18 cellular contexts compared by ENCODE assay signal in genomic region chr21:38814126-38815059, GRCh38. TPM values are rescaled to one million over a fixed set of nuclear protein-coding genes. Genes with fewer than 3 reads are reported as not detected.
DNase-seq lines count a peak whose midpoint lies in the region; ATAC-seq and TF ChIP-seq lines count a peak whose summit lies in the region.
"Had no signal": no experiment of that assay in that cellular context is flagged by ENCODE, and none has a peak within 500 bp of the region (broad histone marks: within the 10 kb centered on the region; RNA-seq: fewer than 3 reads in every experiment).

No MANE protein-coding gene starts in this region.

- peaks cover 46% of the 10 kb centered on the region for H3K36me3 Mint-ChIP-seq in neural progenitor cell

- H4K20me1 ChIP-seq in PC-3 (ENCODE audit: low read length) (peaks cover 30% of the 10 kb centered on the region), neural progenitor cell (ENCODE audit: low read depth) (peaks cover 13% of the 10 kb centered on the region)

- H3F3A ChIP-seq in PC-3 (ENCODE audit: low read length, unreplicated experiment), result peaks cover 28% of the 10 kb centered on the region
- no peaks in the 10 kb centered on the region for H3F3A ChIP-seq in neural progenitor cell (ENCODE audit: low read depth)

- CTCF ChIA-PET in AG04450 (lab: Charles Lee) (no interaction called here), PC-3 (lab: Charles Lee) (no interaction called here)

- H3K4me3 Mint-ChIP-seq in neural progenitor cell, result no peak overlapping the region
- H3K4me3 Mint-ChIP-seq: activated CD4-positive, alpha-beta memory T cell treated with anti-CD3 and anti-CD28 coated beads, Interleukin-2, amount 10 ng/mL, durations not matched to agents 7 days and 5 days; natural killer cell treated with Interleukin-12 subunit alpha and Interleukin-12 subunit beta and Interleukin-15 and Interleukin-18, amount 100 ng/mL, for 72 hours had no signal

- H3K4me3 ChIP-seq in AG04450 (ENCODE audit: low read depth, low read length), result no peak overlapping the region
- no peak overlapping the region for H3K4me3 ChIP-seq in PC-3 (ENCODE audit: low read length)
- no peak overlapping the region for H3K4me3 ChIP-seq in esophagus squamous epithelium
- no peak overlapping the region for H3K4me3 ChIP-seq in neural progenitor cell

- POLR2A ChIA-PET in AG04450 (lab: Yijun Ruan, JAX), result interaction anchor here (0.5 to 0.9 kb wide), 2 partner anchors 59 to 300 kb away, joined by 3 to 4 read pairs; no protein-coding TSS in a partner anchor
- POLR2A ChIA-PET in PC-3 (lab: Charles Lee; ENCODE audit: unreplicated experiment), result no interaction called here

- no peaks in the 10 kb centered on the region for H3K9me3 Mint-ChIP-seq in neural progenitor cell
- H3K9me3 Mint-ChIP-seq: activated CD4-positive, alpha-beta memory T cell treated with anti-CD3 and anti-CD28 coated beads, Interleukin-2, amount 10 ng/mL, durations not matched to agents 7 days and 5 days; natural killer cell treated with Interleukin-12 subunit alpha and Interleukin-12 subunit beta and Interleukin-15 and Interleukin-18, amount 100 ng/mL, for 72 hours had no signal

- TF ChIP-seq CTCF in AG04450 (IDR thresholded peaks at IDR 0.05; ENCODE audit: low read depth, low read length), result no peak
- TF ChIP-seq CTCF in PC-3 (conservative IDR thresholded peaks at IDR 0.05; ENCODE audit: low read depth, low read length), result no peak
- no peak for TF ChIP-seq CTCF in esophagus squamous epithelium (IDR thresholded peaks at IDR 0.05)
- no peak for TF ChIP-seq CTCF in neural progenitor cell (IDR thresholded peaks at IDR 0.05)

- no peaks in the 10 kb centered on the region for H3K9me2 ChIP-seq in PC-3 (replicated peaks; ENCODE audit: low read length)

- H3K9me3 ChIP-seq in AG04450 (ENCODE audit: control insufficient read depth, insufficient read depth, low read length), result no peaks in the 10 kb centered on the region
- no peaks in the 10 kb centered on the region for H3K9me3 ChIP-seq in PC-3 (ENCODE audit: low read length)
- no peaks in the 10 kb centered on the region for H3K9me3 ChIP-seq in esophagus squamous epithelium
- H3K9me3 ChIP-seq in neural progenitor cell (ENCODE audit: low read depth), result no peaks in the 10 kb centered on the region

- H3K27me3 Mint-ChIP-seq in neural progenitor cell (ENCODE audit: insufficient read depth, low read depth), result no peaks in the 10 kb centered on the region
- H3K27me3 Mint-ChIP-seq: activated CD4-positive, alpha-beta memory T cell treated with anti-CD3 and anti-CD28 coated beads, Interleukin-2, amount 10 ng/mL, durations not matched to agents 7 days and 5 days; natural killer cell treated with Interleukin-12 subunit alpha and Interleukin-12 subunit beta and Interleukin-15 and Interleukin-18, amount 100 ng/mL, for 72 hours had no signal

- H3K27ac ChIP-seq in AG04450 (ENCODE audit: low read depth, low read length) (peak overlapping the region; percentile 34), PC-3 (ENCODE audit: low read length) (peak overlapping the region; percentile 65), esophagus squamous epithelium (peak overlapping the region; percentile 23 to 100 (median 70)), neural progenitor cell (no peak overlapping the region)

- H2AFZ ChIP-seq in PC-3 (ENCODE audit: low read length) (no peak overlapping the region), neural progenitor cell (replicated peaks) (no peak overlapping the region)

- H3K27me3 ChIP-seq in AG04450 (ENCODE audit: control insufficient read depth, insufficient read depth, low read length) (no peaks in the 10 kb centered on the region), PC-3 (ENCODE audit: low read length) (no peaks in the 10 kb centered on the region), esophagus squamous epithelium (no peaks in the 10 kb centered on the region), neural progenitor cell (no peaks in the 10 kb centered on the region)

- H3K36me3 ChIP-seq in PC-3 (ENCODE audit: low read depth, low read length) (peaks cover 80% of the 10 kb centered on the region), esophagus squamous epithelium (peaks cover 34 to 91% (median 49%) of the 10 kb centered on the region in 3 donors), neural progenitor cell (peaks cover 15% of the 10 kb centered on the region)

- peaks cover 7% of the 10 kb centered on the region for H3K4me1 Mint-ChIP-seq in neural progenitor cell
- H3K4me1 Mint-ChIP-seq: activated CD4-positive, alpha-beta memory T cell treated with anti-CD3 and anti-CD28 coated beads, Interleukin-2, amount 10 ng/mL, durations not matched to agents 7 days and 5 days had no signal

- TF ChIP-seq POLR2A in esophagus squamous epithelium (IDR thresholded peaks at IDR 0.05), result no peak

- H3K4me2 ChIP-seq in PC-3 (ENCODE audit: low read length), result peak overlapping the region; percentile 10; the same call in 1 of the 2 replicates
- H3K4me2 ChIP-seq in neural progenitor cell, result no peak overlapping the region

- intact Hi-C loops in PC-3 (cut with micrococcal nuclease), result no loop called here
- intact Hi-C loops in esophagus squamous epithelium (cut with DNase I), result no loop called here

- H3K9ac ChIP-seq in PC-3 (ENCODE audit: low read length) (no peak overlapping the region), neural progenitor cell (no peak overlapping the region)

- BruUV-seq in PC-3 (replicated peaks; lab: Mats Ljungman, UMichigan), result TSS peak; percentile 42

- no peak for ATAC-seq in PC-3
- no peak for ATAC-seq in HG03045 (IDR thresholded peaks at IDR 0.05; ENCODE audit: unreplicated experiment)
- ATAC-seq: natural killer cell treated with Interleukin-12 subunit alpha and Interleukin-12 subunit beta and Interleukin-15 and Interleukin-18, amount 100 ng/mL, for 72 hours had no signal

- peaks cover 86% of the 10 kb centered on the region for H3K4me1 ChIP-seq in PC-3 (ENCODE audit: insufficient read depth, low read length)
- peaks cover 10 to 95% (median 51%) of the 10 kb centered on the region in 3 donors for H3K4me1 ChIP-seq in esophagus squamous epithelium
- peaks cover 16% of the 10 kb centered on the region for H3K4me1 ChIP-seq in neural progenitor cell

- DNase-seq in AG04450 (ENCODE audit: low read depth, low spot score) (no peak), PC-3 (no peak), esophagus squamous epithelium (lab: John Stamatoyannopoulos, UW) (no peak), neural progenitor cell (ENCODE audit: low spot score) (peak; percentile 55), COR-L47 (lab: John Stamatoyannopoulos, UW) (no peak), NCI-H2081 (lab: John Stamatoyannopoulos, UW) (no peak), NCI-H1694 treated with DMSO at 0.1 percent for 48 hours (lab: John Stamatoyannopoulos, UW) (no peak)
- DNase-seq: activated CD4-positive, alpha-beta memory T cell treated with anti-CD3 and anti-CD28 coated beads, Interleukin-2, amount 10 ng/mL, durations not matched to agents 7 days and 5 days; activated gamma-delta T cell; DMS153; effector memory CD4-positive, alpha-beta T cell; Karpas-422; NCI-H146; NCI-H748 treated with DMSO at 0.1 percent for 48 hours; SHP77 treated with DMSO at 0.1 percent for 48 hours had no signal

- H3K27ac Mint-ChIP-seq in neural progenitor cell, result no peak overlapping the region
- H3K27ac Mint-ChIP-seq: activated CD4-positive, alpha-beta memory T cell treated with anti-CD3 and anti-CD28 coated beads, Interleukin-2, amount 10 ng/mL, durations not matched to agents 7 days and 5 days; brain; natural killer cell treated with Interleukin-12 subunit alpha and Interleukin-12 subunit beta and Interleukin-15 and Interleukin-18, amount 100 ng/mL, for 72 hours had no signal

- H3K79me2 ChIP-seq in PC-3 (ENCODE audit: low read length), result peaks cover 60% of the 10 kb centered on the region
- peaks cover 28% of the 10 kb centered on the region for H3K79me2 ChIP-seq in neural progenitor cell (ENCODE audit: low read depth)

- WGBS in esophagus squamous epithelium, 2 donors, result 77 to 82% methylated on average over 16 of the region's 16 CpGs

RNA-seq across cellular contexts. Expression of gene ETS2, which starts 8.7 kb away (rescaled TPM):
- 60.1 and 62.7 TPM in 2 replicates for polyA plus RNA-seq in AG04450 (2011; rRNA removed)
- 60.1 and 67.9 TPM in 2 replicates for polyA minus RNA-seq in AG04450 (2011; rRNA and poly(A)+ RNA removed)
- 127 and 146 TPM in 2 replicates for total RNA-seq in PC-3 (2014; rRNA removed)
- total RNA-seq in esophagus squamous epithelium, result 100 to 1,000 TPM in 1 of 4 donors, 10 to 100 TPM in 3; 67.5 to 118 (median 78.8) TPM
- total RNA-seq in neural progenitor cell (ENCODE audit: low replicate concordance), result 18.8 and 22.4 TPM in 2 replicates
